Comparison of ENCODE assay signal across 2 cellular contexts in genomic region chr1:207627496-207627895, GRCh38.
TF ChIP-seq lines count a peak whose summit lies in the region.

No MANE protein-coding gene starts in this region.

TF ChIP-seq in K562, 482 proteins besides CTCF, POLR2A, EP300 and RAD21 (continues in another document):
- no peak for TF ChIP-seq ZNF512 (tag; IDR thresholded peaks at IDR 0.05)
- TF ChIP-seq ZNF121 (CRISPR knock-in tag; conservative IDR thresholded peaks at IDR 0.05) = no peak
- no peak for TF ChIP-seq NR2C2 (CRISPR knock-in tag; IDR thresholded peaks at IDR 0.05)
- TF ChIP-seq NR2C2 (tag; IDR thresholded peaks at IDR 0.05) = no peak
- TF ChIP-seq ZNF644 (tag; IDR thresholded peaks at IDR 0.05; ENCODE audit: low read depth) = no peak
- TF ChIP-seq BRD4 (IDR thresholded peaks at IDR 0.05) = no peak
- TF ChIP-seq LEF1 (IDR thresholded peaks at IDR 0.05) = no peak
- no peak for TF ChIP-seq SNIP1 (IDR thresholded peaks at IDR 0.05; ENCODE audit: low read depth)
- no peak for TF ChIP-seq AFF4 (CRISPR knock-in tag; IDR thresholded peaks at IDR 0.05)
- no peak for TF ChIP-seq ZBTB26 (CRISPR knock-in tag; IDR thresholded peaks at IDR 0.05)
- no peak for TF ChIP-seq FOXP4 (CRISPR knock-in tag; IDR thresholded peaks at IDR 0.05; ENCODE audit: borderline replicate concordance)
- no peak for TF ChIP-seq AFF1 (IDR thresholded peaks at IDR 0.05; ENCODE audit: low read depth in 1 of 2, partially characterized antibody in 2 of 2)

TF ChIP-seq in H1, 55 proteins besides CTCF, POLR2A, EP300 and RAD21:
- no peak for TF ChIP-seq SUZ12 (IDR thresholded peaks at IDR 0.05; ENCODE audit: low read length)
- no peak for TF ChIP-seq BCL11A (IDR thresholded peaks at IDR 0.05; ENCODE audit: low read depth in 2 of 2, low read length in 2 of 2)
- TF ChIP-seq SP1 (IDR thresholded peaks at IDR 0.05; ENCODE audit: low read depth, low read length) = no peak
- TF ChIP-seq E2F6 (IDR thresholded peaks at IDR 0.05) = no peak
- TF ChIP-seq CHD7 (IDR thresholded peaks at IDR 0.05; ENCODE audit: insufficient replicate concordance, low read length) = no peak
- no peak for TF ChIP-seq CBX5 (IDR thresholded peaks at IDR 0.05; ENCODE audit: low read depth, low read length)
- no peak for TF ChIP-seq NANOG (IDR thresholded peaks at IDR 0.05; ENCODE audit: insufficient read depth, low read depth, low read length, poor library complexity, severe bottlenecking)
- TF ChIP-seq RFX5 (IDR thresholded peaks at IDR 0.05; ENCODE audit: borderline replicate concordance, low read depth, low read length) = no peak
- TF ChIP-seq TAF1 (IDR thresholded peaks at IDR 0.05; ENCODE audit: low read depth, low read length) = no peak
- no peak for TF ChIP-seq ATF3 (IDR thresholded peaks at IDR 0.05; ENCODE audit: insufficient read depth, low read depth, low read length)
- TF ChIP-seq JUN (IDR thresholded peaks at IDR 0.05; ENCODE audit: low read depth, low read length) = no peak
- TF ChIP-seq KDM1A (IDR thresholded peaks at IDR 0.05; ENCODE audit: borderline replicate concordance, low read length) = no peak
- no peak for TF ChIP-seq POLR2AphosphoS5 (IDR thresholded peaks at IDR 0.05; ENCODE audit: low read depth, low read length)
- no peak for TF ChIP-seq CREB1 (IDR thresholded peaks at IDR 0.05)
- TF ChIP-seq SIX5 (IDR thresholded peaks at IDR 0.05; ENCODE audit: low read depth, low read length) = no peak
